7 cellular contexts compared by ENCODE assay signal in the genomic region with DNA sequence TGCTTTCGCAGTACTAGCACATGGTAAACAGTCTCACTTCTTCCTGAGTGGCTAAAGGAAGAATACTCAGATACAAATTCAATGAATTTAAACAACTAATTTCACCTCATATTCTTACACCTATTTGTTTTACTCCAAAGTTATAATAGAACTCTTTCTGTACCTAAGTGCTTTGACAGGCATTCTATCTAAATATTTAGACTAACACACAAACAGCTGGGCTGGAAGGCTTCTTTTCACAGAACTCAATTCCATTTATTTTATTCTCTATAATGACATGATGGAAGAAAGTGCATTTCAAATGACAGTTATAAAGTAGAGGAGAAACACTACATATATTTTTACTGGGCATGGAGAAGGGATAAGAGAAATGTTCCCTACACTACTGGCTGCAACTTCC.
"Had no signal": no experiment of that assay in that cellular context is flagged by ENCODE, and none has a peak within 500 bp of the region (broad histone marks: within the 10 kb centered on the region; RNA-seq: fewer than 3 reads in every experiment).

No MANE protein-coding gene starts in this region.

- H3K4me2 ChIP-seq: KMS-11 had no signal

- H3K4me3 ChIP-seq: K562 had no signal

- H3K27ac ChIP-seq: HL-60, KMS-11 had no signal

- H3K9ac ChIP-seq: KMS-11 had no signal

- ATAC-seq: HepG2, K562 had no signal

- DNase-seq: IMR-90, KBM-7, KG1 had no signal
